11 cellular contexts compared by ENCODE assay signal in genomic region chr15:87033056-87033455, GRCh38.
DNase-seq lines count a peak whose midpoint lies in the region; ATAC-seq and TF ChIP-seq lines count a peak whose summit lies in the region.
"Had no signal": no experiment of that assay in that cellular context is flagged by ENCODE, and none has a peak within 500 bp of the region (broad histone marks: within the 10 kb centered on the region; RNA-seq: fewer than 3 reads in every experiment).

No MANE protein-coding gene starts in this region.

- BruUV-seq in MCF 10A (replicated peaks; lab: Mats Ljungman, UMichigan): no TSS peak

- no peak overlapping the region for H3K27ac ChIP-seq in breast epithelium
- H3K27ac ChIP-seq in SK-N-SH (ENCODE audit: low read depth in 2 of 2, low read length in 1 of 2): no peak overlapping the region
- H3K27ac ChIP-seq in tibial nerve: no peak overlapping the region

- H3K27me3 ChIP-seq in breast epithelium: peaks cover 0 to 4% of the 10 kb centered on the region in 2 donors
- no peaks in the 10 kb centered on the region for H3K27me3 ChIP-seq in SK-N-SH (ENCODE audit: insufficient read depth)
- no peaks in the 10 kb centered on the region for H3K27me3 ChIP-seq in tibial nerve

- ATAC-seq in GM19351 (IDR thresholded peaks at IDR 0.05; ENCODE audit: unreplicated experiment): no peak
- ATAC-seq: left colon had no signal

- H3K4me3 Mint-ChIP-seq in MCF 10A (ENCODE audit: unreplicated experiment): no peak overlapping the region

- H3K9me2 ChIP-seq in SK-N-SH: no peaks in the 10 kb centered on the region

- H3K4me1 Mint-ChIP-seq in MCF 10A (ENCODE audit: insufficient read depth, unreplicated experiment): peaks cover 20% of the 10 kb centered on the region

- peak; percentile 76 for TF ChIP-seq RAD21 in SK-N-SH (IDR thresholded peaks at IDR 0.05; ENCODE audit: low read length)

- H3K36me3 Mint-ChIP-seq in MCF 10A (ENCODE audit: insufficient read depth, unreplicated experiment): no peaks in the 10 kb centered on the region

- WGBS in SK-N-SH (ENCODE audit: low lambda C conversion rate): 32% methylated on average over 2 of the region's 2 CpGs
- 55% methylated on average over 2 of the region's 2 CpGs for WGBS in tibial nerve, 2 donors

- peak; percentile 12 for DNase-seq in MCF 10A (ENCODE audit: unreplicated experiment)
- DNase-seq in breast epithelium (ENCODE audit: low spot score in 2 of 2): no peak
- no peak for DNase-seq in SK-N-SH
- DNase-seq in glomerular visceral epithelial cell (ENCODE audit: extremely low spot score): peak; percentile 4
- DNase-seq in tibial nerve (ENCODE audit: low spot score in 2 of 2): no peak
- DNase-seq in effector CD4-positive, alpha-beta T cell: no peak
- no peak for DNase-seq in activated CD4-positive, alpha-beta T cell treated with anti-CD3 and anti-CD28 coated beads for 4 hours
- DNase-seq: activated T-cell treated with anti-CD3 and anti-CD28 coated beads for 4 hours, left colon, NCI-H2029 had no signal

- POLR2A ChIA-PET in MCF 10A (lab: Yijun Ruan, JAX) (no interaction called here), SK-N-SH (lab: Yijun Ruan, JAX) (no interaction called here)

- H3K4me1 ChIP-seq in breast epithelium: no peaks in the 10 kb centered on the region
- H3K4me1 ChIP-seq in SK-N-SH (ENCODE audit: control insufficient read depth in 1 of 2, insufficient read depth in 2 of 2, low read depth in 1 of 2, low read length in 1 of 2): no peaks in the 10 kb centered on the region; a peak in 1 of 4 replicates
- H3K4me1 ChIP-seq in tibial nerve: peaks cover 0 to 8% (median 0%) of the 10 kb centered on the region in 4 donors

- H3F3A ChIP-seq in SK-N-SH (replicated peaks; ENCODE audit: insufficient read depth): no peaks in the 10 kb centered on the region

- intact Hi-C loops in MCF 10A (cut with micrococcal nuclease): loop anchor here (2.0 to 10.0 kb wide), 4 partner anchors 116 to 1168 kb away; no protein-coding TSS in a partner anchor
- intact Hi-C loops in breast epithelium (cut with DNase I; ENCODE audit: low total_unique reads): no loop called here

- H3K9me3 ChIP-seq in breast epithelium: no peaks in the 10 kb centered on the region
- no peaks in the 10 kb centered on the region for H3K9me3 ChIP-seq in SK-N-SH
- H3K9me3 ChIP-seq in tibial nerve: peaks cover 0 to 3% (median 0%) of the 10 kb centered on the region in 4 donors

- TF ChIP-seq CTCF in MCF 10A (IDR thresholded peaks at IDR 0.05; ENCODE audit: unreplicated experiment) (no peak), breast epithelium (IDR thresholded peaks at IDR 0.05) (no peak), SK-N-SH (IDR thresholded peaks at IDR 0.05) (peak; percentile 54), tibial nerve (IDR thresholded peaks at IDR 0.05) (peak in 4 of 5 experiments; percentile 4 to 32 (median 11))

- no peak overlapping the region for H3K4me2 ChIP-seq in SK-N-SH

- H3K27ac Mint-ChIP-seq in MCF 10A (ENCODE audit: low read depth, unreplicated experiment): peak overlapping the region; percentile 64

- TF ChIP-seq POLR2A in breast epithelium (IDR thresholded peaks at IDR 0.05): no peak
- no peak for TF ChIP-seq POLR2A in tibial nerve (IDR thresholded peaks at IDR 0.05)

- TF ChIP-seq EP300 in SK-N-SH (IDR thresholded peaks at IDR 0.05; ENCODE audit: borderline replicate concordance in 1 of 2, low read depth in 1 of 2, low read length in 1 of 2) (no peak), tibial nerve (IDR thresholded peaks at IDR 0.05) (no peak)

- no peaks in the 10 kb centered on the region for H3K79me2 ChIP-seq in SK-N-SH (ENCODE audit: insufficient read depth)

- no peak overlapping the region for H2AFZ ChIP-seq in SK-N-SH (ENCODE audit: low read depth)

- H4K20me1 ChIP-seq in SK-N-SH (ENCODE audit: insufficient read depth): no peaks in the 10 kb centered on the region

- CTCF ChIA-PET in MCF 10A (lab: Yijun Ruan, JAX): interaction anchor here (0.6 to 2.2 kb wide), 10 partner anchors 12 to 1214 kb away, joined by 3 to 8 read pairs (median 4); no protein-coding TSS in a partner anchor
- CTCF ChIA-PET in SK-N-SH (lab: Yijun Ruan, JAX): interaction anchor here (0.7 to 2.6 kb wide), 16 partner anchors 8 to 1422 kb away, joined by 3 to 13 read pairs (median 4); no protein-coding TSS in a partner anchor

- no peaks in the 10 kb centered on the region for H3K27me3 Mint-ChIP-seq in MCF 10A (ENCODE audit: insufficient read depth, unreplicated experiment)

- no peaks in the 10 kb centered on the region for H3K9me3 Mint-ChIP-seq in MCF 10A (ENCODE audit: unreplicated experiment)

- H3K36me3 ChIP-seq in breast epithelium: no peaks in the 10 kb centered on the region
- no peaks in the 10 kb centered on the region for H3K36me3 ChIP-seq in SK-N-SH (replicated peaks in 1 of 2; ENCODE audit: control insufficient read depth in 1 of 2, insufficient read depth in 2 of 2, low read length in 1 of 2)
- H3K36me3 ChIP-seq in tibial nerve: no peaks in the 10 kb centered on the region

- H3K9ac ChIP-seq in SK-N-SH: no peak overlapping the region

- H3K4me3 ChIP-seq in breast epithelium: no peak overlapping the region
- H3K4me3 ChIP-seq in SK-N-SH (ENCODE audit: low read depth in 2 of 2, low read length in 1 of 2): no peak overlapping the region
- no peak overlapping the region for H3K4me3 ChIP-seq in tibial nerve

TF ChIP-seq in SK-N-SH, 30 proteins besides CTCF, POLR2A, EP300 and RAD21:
- TF ChIP-seq SMC3 (IDR thresholded peaks at IDR 0.05; ENCODE audit: low read depth, low read length): peak; percentile 42; the same call in 1 of the 2 replicates
- TF ChIP-seq RXRA (IDR thresholded peaks at IDR 0.05; ENCODE audit: borderline replicate concordance, low read depth): no peak
TF ChIP-seq in SK-N-SH: peak in this region for 1.

Comparison
In these comparisons a context has a peak if more than half of its experiments do, and no peak if none do; other contexts are left out.
1. DNase-seq: peak in MCF 10A (single experiment) and glomerular visceral epithelial cell (single experiment); none in breast epithelium (0 of 2), SK-N-SH (single experiment), tibial nerve (0 of 2), effector CD4-positive, alpha-beta T cell (single experiment) and activated CD4-positive, alpha-beta T cell treated with anti-CD3 and anti-CD28 coated beads for 4 hours (0 of 2).
2. CTCF ChIP-seq: peak in SK-N-SH (single experiment) and tibial nerve (4 of 5); none in MCF 10A (single experiment) and breast epithelium (0 of 3).